Comparison of ENCODE assay signal across 8 cellular contexts in genomic region chr10:63465293-63466167, GRCh38. TPM values are rescaled to one million over a fixed set of nuclear protein-coding genes. Genes with fewer than 3 reads are reported as not detected.
DNase-seq lines count a peak whose midpoint lies in the region; ATAC-seq and TF ChIP-seq lines count a peak whose summit lies in the region.

JMJD1C (minus strand) TSS chr10:63465977; CDS start chr10:63465662, 315 bp downstream.

- H3K9me3 ChIP-seq in HUES6 (ENCODE audit: control insufficient read depth, insufficient read depth, low read depth, low read length), result no peaks in the 10 kb centered on the region

- TF ChIP-seq CTCF in foreskin fibroblast (IDR thresholded peaks at IDR 0.05; ENCODE audit: low read depth, low read length), result no peak
- peak; percentile 20 for TF ChIP-seq CTCF in neural crest cell (conservative IDR thresholded peaks at IDR 0.05)
- no peak for TF ChIP-seq CTCF in subcutaneous adipose tissue (IDR thresholded peaks at IDR 0.05; ENCODE audit: low read depth)

- H3K27ac ChIP-seq in HUES6 (ENCODE audit: low read depth, low read length), result peak within 1 kb of the TSS; percentile 94; the same call in 1 of the 2 replicates

- H3K27me3 ChIP-seq in HUES6 (ENCODE audit: control insufficient read depth, insufficient read depth, low read length), result no peaks in the 10 kb centered on the region

- peak within 1 kb of the TSS; percentile 97 for H3K4me3 ChIP-seq in HUES6 (ENCODE audit: low read depth, low read length)
- peak within 1 kb of the TSS; percentile 79 to 87 for H3K4me3 ChIP-seq in foreskin fibroblast (ENCODE audit: low read depth in 1 of 2, low read length in 2 of 2)

- peak within 1 kb of the TSS; percentile 98 for H3K27ac Mint-ChIP-seq in neural crest cell (ENCODE audit: unreplicated experiment)

- peaks cover 17% of the 10 kb centered on the region for H3K4me1 ChIP-seq in HUES6 (ENCODE audit: control insufficient read depth, insufficient read depth, low read length)

- peak within 1 kb of the TSS; percentile 95 for H3K9ac ChIP-seq in HUES6 (ENCODE audit: low read length)

- H3K9me3 Mint-ChIP-seq in neural crest cell, result no peaks in the 10 kb centered on the region

- H3K4me1 Mint-ChIP-seq in neural crest cell, result peaks cover 29% of the 10 kb centered on the region

- peak; percentile 75 for DNase-seq in DMS53 treated with DMSO at 0.1 percent for 48 hours (lab: John Stamatoyannopoulos, UW; ENCODE audit: unreplicated experiment)
- peak; percentile 23 for DNase-seq in SHP77 treated with DMSO at 0.1 percent for 48 hours (lab: John Stamatoyannopoulos, UW)
- DNase-seq in activated gamma-delta T cell treated with Interleukin-2 at 50 U/mL for 16 hours, result peak; percentile 53
- DNase-seq in foreskin fibroblast, result peak; percentile 90 to 94
- peak; percentile 72 for DNase-seq in neural crest cell (ENCODE audit: low read depth, low spot score)

- no peaks in the 10 kb centered on the region for H3K27me3 Mint-ChIP-seq in neural crest cell (ENCODE audit: low read depth)

- peaks cover 3% of the 10 kb centered on the region for H3K36me3 Mint-ChIP-seq in neural crest cell (ENCODE audit: low read depth)

- H3K4me3 Mint-ChIP-seq in neural crest cell, result peak within 1 kb of the TSS; percentile 92

- ATAC-seq in GM21390 (IDR thresholded peaks at IDR 0.05; ENCODE audit: unreplicated experiment), result peak; percentile 66

- H3K36me3 ChIP-seq in HUES6 (ENCODE audit: control insufficient read depth, insufficient read depth, low read length), result no peaks in the 10 kb centered on the region

RNA-seq across cellular contexts. Expression of gene JMJD1C, which starts in this region (rescaled TPM):
- total RNA-seq in neural crest cell (68.7 and 73.9 TPM in 2 replicates), subcutaneous adipose tissue (100 to 1,000 TPM; 106 to 178 (median 171) TPM)

Comparison
In these comparisons a context has a peak if more than half of its experiments do, and no peak if none do; other contexts are left out.
1. Peak in every context shown above with its lines: DNase-seq, ATAC-seq, H3K4me3 ChIP-seq and H3K27ac ChIP-seq.
2. DNase-seq: peak in every context shown above with its lines; median percentile 92 in foreskin fibroblast; 75 in DMS53 treated with DMSO at 0.1 percent for 48 hours; 72 in neural crest cell; 53 in activated gamma-delta T cell treated with Interleukin-2 at 50 U/mL for 16 hours; 23 in SHP77 treated with DMSO at 0.1 percent for 48 hours.